In the genomic region with DNA sequence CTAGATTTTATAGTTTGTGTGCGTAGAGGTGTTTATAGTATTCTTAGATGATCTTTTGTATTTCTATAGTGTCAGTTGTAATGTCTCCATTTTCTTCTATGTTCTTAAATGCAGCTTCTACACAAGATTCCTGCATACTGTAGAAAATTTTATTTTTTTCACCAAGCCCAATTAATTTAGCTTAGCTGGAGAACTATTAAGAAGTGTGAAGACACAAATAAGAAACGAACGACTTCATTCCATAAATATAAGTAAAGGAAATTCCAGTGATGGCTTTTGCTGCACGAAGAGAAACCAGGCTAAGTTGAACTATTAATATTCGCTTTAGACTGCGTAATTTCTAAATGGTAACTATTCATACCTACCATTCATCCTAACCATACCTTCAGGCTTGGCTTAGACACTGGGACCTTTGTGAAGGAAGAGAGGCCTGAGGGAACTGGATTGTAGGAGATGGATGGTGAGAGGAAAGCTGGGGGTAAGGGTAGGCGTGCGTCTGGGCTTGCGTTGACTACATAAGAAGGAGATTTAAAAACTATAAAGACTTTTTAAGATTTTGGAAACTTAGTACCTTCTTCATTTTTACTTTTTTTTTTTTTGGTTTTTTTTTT, we compare ENCODE assay signal across 22 cellular contexts. TPM values are rescaled to one million over a fixed set of nuclear protein-coding genes. Genes with fewer than 3 reads are reported as not detected.
A peak's percentile ranks its signal among the peaks of the same experiment; 100 is the strongest.
DNase-seq lines count a peak whose midpoint lies in the region; ATAC-seq, FAIRE-seq and TF ChIP-seq lines count a peak whose summit lies in the region.
"Had no signal": no experiment of that assay in that cellular context is flagged by ENCODE, and none has a peak within 500 bp of the region (broad histone marks: within the 10 kb centered on the region; RNA-seq: fewer than 3 reads in every experiment).

No MANE protein-coding gene starts in this region.

- H3K9ac ChIP-seq in K562 (ENCODE audit: insufficient read depth in 1 of 2, low read depth in 2 of 2, low read length in 2 of 2), result no peak overlapping the region
- H3K9ac ChIP-seq: BLaER1 had no signal

- FAIRE-seq in K562 (lab: Jason Lieb, UNC), result no peak
- FAIRE-seq: D721Med, GM12891, GM19239 had no signal

- no peaks in the 10 kb centered on the region for H3K9me3 ChIP-seq in K562 (replicated peaks; ENCODE audit: control insufficient read depth, insufficient read depth, low read depth, low read length)
- H3K9me3 ChIP-seq: BE2C, BLaER1, Caco-2 had no signal

- no peaks in the 10 kb centered on the region for H4K20me1 ChIP-seq in K562 (replicated peaks; ENCODE audit: control insufficient read depth, insufficient read depth, low read length)
- no peaks in the 10 kb centered on the region; the same call in 1 of the 2 replicates for H4K20me1 ChIP-seq in GM23338 (replicated peaks; ENCODE audit: insufficient read depth)
- H4K20me1 ChIP-seq: BLaER1 had no signal

- in situ Hi-C loops in K562 (cut with MboI), result no loop called here

- H3K27me3 ChIP-seq in K562 (ENCODE audit: control insufficient read depth in 2 of 2, insufficient read depth in 2 of 2, low read length in 2 of 2), result peaks cover 3 to 8% of the 10 kb centered on the region in 2 experiments; a peak in 4 of 5 replicates
- no peaks in the 10 kb centered on the region for H3K27me3 ChIP-seq in GM23338 (ENCODE audit: insufficient read depth)
- H3K27me3 ChIP-seq: BLaER1 had no signal

- H3K9me3 Mint-ChIP-seq in GM23338, result no peaks in the 10 kb centered on the region
- H3K9me3 Mint-ChIP-seq: CD14-positive monocyte; CD4-positive, alpha-beta memory T cell; CD4-positive, CD25-positive, alpha-beta regulatory T cell; CD8-positive, alpha-beta memory T cell had no signal

- H3K4me2 ChIP-seq in K562 (ENCODE audit: insufficient read depth, low read length) (no peak overlapping the region), GM23338 (no peak overlapping the region)
- H3K4me2 ChIP-seq: BLaER1 had no signal

- no peaks in the 10 kb centered on the region for H3K79me2 ChIP-seq in K562 (ENCODE audit: control insufficient read depth, insufficient read depth, low read length)
- no peaks in the 10 kb centered on the region for H3K79me2 ChIP-seq in GM23338 (replicated peaks; ENCODE audit: insufficient read depth)

- no peaks in the 10 kb centered on the region for H3K9me1 ChIP-seq in K562 (ENCODE audit: control insufficient read depth, insufficient read depth, low read length)

- H3K36me3 Mint-ChIP-seq in GM23338 (ENCODE audit: low read depth), result no peaks in the 10 kb centered on the region
- H3K36me3 Mint-ChIP-seq: CD14-positive monocyte; CD4-positive, alpha-beta memory T cell; CD4-positive, CD25-positive, alpha-beta regulatory T cell; CD8-positive, alpha-beta memory T cell had no signal

- H3K27ac Mint-ChIP-seq in GM23338, result no peak overlapping the region
- H3K27ac Mint-ChIP-seq: CD14-positive monocyte; CD4-positive, alpha-beta memory T cell; CD4-positive, CD25-positive, alpha-beta regulatory T cell; CD8-positive, alpha-beta memory T cell had no signal

- no peaks in the 10 kb centered on the region for H3F3A ChIP-seq in GM23338 (replicated peaks; ENCODE audit: low read depth)

- no TSS peak for BruUV-seq in K562 (replicated peaks; lab: Mats Ljungman, UMichigan)

- TF ChIP-seq CTCF in K562 (IDR thresholded peaks at IDR 0.05 in 2 of 3, conservative IDR thresholded peaks at IDR 0.05 in 1 of 3; ENCODE audit: insufficient read depth in 2 of 3, low read depth in 1 of 3, low read length in 3 of 3) (no peak), GM23338 (conservative IDR thresholded peaks at IDR 0.05; ENCODE audit: low read depth in 2 of 2) (no peak)

- no peaks in the 10 kb centered on the region for H3K4me1 Mint-ChIP-seq in GM23338
- H3K4me1 Mint-ChIP-seq: CD14-positive monocyte; CD4-positive, alpha-beta memory T cell; CD4-positive, CD25-positive, alpha-beta regulatory T cell; CD8-positive, alpha-beta memory T cell had no signal

- H3K36me3 ChIP-seq in K562 (ENCODE audit: control insufficient read depth, insufficient read depth, low read length) (no peaks in the 10 kb centered on the region), GM23338 (ENCODE audit: insufficient read depth) (no peaks in the 10 kb centered on the region)
- H3K36me3 ChIP-seq: BE2C, BLaER1 had no signal

- POLR2A ChIA-PET in K562 (lab: Yijun Ruan, JAX), result interaction anchor here (0.9 to 1.0 kb wide), 3 partner anchors 11 to 53 kb away, joined by 3 to 4 read pairs (median 3); partner anchors contain the start of gene HLA-DMB

- no peak overlapping the region for H2AFZ ChIP-seq in K562 (ENCODE audit: low read depth, low read length)
- H2AFZ ChIP-seq in GM23338, result no peak overlapping the region

- H3K4me1 ChIP-seq in K562 (replicated peaks in 1 of 2; ENCODE audit: control insufficient read depth in 2 of 2, insufficient read depth in 2 of 2, low read length in 2 of 2) (no peaks in the 10 kb centered on the region), GM23338 (ENCODE audit: insufficient read depth) (no peaks in the 10 kb centered on the region)
- H3K4me1 ChIP-seq: BE2C, BLaER1, Caco-2 had no signal

- TF ChIP-seq EP300 in K562 (IDR thresholded peaks at IDR 0.05; ENCODE audit: low read length), result no peak

- TF ChIP-seq RAD21 in K562 (CRISPR knock-in tag; conservative IDR thresholded peaks at IDR 0.05 in 1 of 2, IDR thresholded peaks at IDR 0.05 in 1 of 2), result no peak

- ATAC-seq in K562 (no peak), GM23338 (no peak)

- no peak for TF ChIP-seq POLR2A in K562 (conservative IDR thresholded peaks at IDR 0.05)

- CTCF ChIA-PET in K562 (lab: Yijun Ruan, JAX; ENCODE audit: low intra/inter-chr PET ratio), result interaction anchor here (1.3 kb wide), 1 partner anchor 9 kb away, joined by 3 read pairs; no protein-coding TSS in a partner anchor

- intact Hi-C loops in K562 (cut with micrococcal nuclease), result no loop called here

- no peaks in the 10 kb centered on the region for H3K27me3 Mint-ChIP-seq in GM23338 (ENCODE audit: insufficient read depth, low read depth, poor library complexity)

- no peaks in the 10 kb centered on the region for H3K9me2 ChIP-seq in GM23338 (ENCODE audit: insufficient read depth)

- peak; percentile 70 for DNase-seq in COLO829 (ENCODE audit: low spot score)
- no peak for DNase-seq in K562 (ENCODE audit: extremely low read depth in 1 of 4, low spot score in 3 of 4)
- no peak for DNase-seq in GM23338 (ENCODE audit: low spot score)
- no peak for DNase-seq in OCI-M1 (lab: John Stamatoyannopoulos, UW)
- no peak for DNase-seq in activated CD4-positive, alpha-beta T cell treated with anti-CD3 and anti-CD28 coated beads for 4 hours
- DNase-seq: 8988T; ACHN; BE2C; C1 segment of cervical spinal cord; Caco-2; Calu3; CD4-positive, alpha-beta memory T cell; CD4-positive, CD25-positive, alpha-beta regulatory T cell; CD8-positive, alpha-beta memory T cell; DMS79 treated with DMSO at 0.1 percent for 48 hours; GF-D8 had no signal

- WGBS in K562 (ENCODE audit: insufficient coverage, low coverage, missing lambda C conversion rate), result 13% methylated on average over 9 of the region's 9 CpGs

- no peak overlapping the region for H3K4me3 ChIP-seq in K562
- no peak overlapping the region for H3K4me3 ChIP-seq in GM23338
- H3K4me3 ChIP-seq: BLaER1 had no signal

- H3K27ac ChIP-seq in K562 (ENCODE audit: extremely low read depth, low read depth, low read length) (no peak overlapping the region), GM23338 (ENCODE audit: low read depth) (no peak overlapping the region)
- H3K27ac ChIP-seq: BLaER1 had no signal

- no peak overlapping the region for H3K4me3 Mint-ChIP-seq in GM23338
- H3K4me3 Mint-ChIP-seq: CD4-positive, alpha-beta memory T cell; CD4-positive, CD25-positive, alpha-beta regulatory T cell; CD8-positive, alpha-beta memory T cell had no signal

RNA-seq across cellular contexts. Expression of gene HLA-DOA, which starts 15.9 kb away (rescaled TPM):
- not detected in 2 replicates for total RNA-seq in K562 (2011; cell fraction: chromatin; rRNA removed; ENCODE audit: low replicate concordance)
- not detected in 2 replicates for total RNA-seq in K562 (2011; cell fraction: nucleolus; rRNA removed)
- total RNA-seq in K562 (2011; cell fraction: nucleoplasm; rRNA removed), result not detected in 2 replicates
- total RNA-seq in K562 (2014; rRNA removed) (not detected in 2 replicates), K562 (2014; rRNA removed; fragmentation: Illumina TruSeq; extraction: Trizol) (not detected in 2 replicates), K562 (2015; rRNA removed; fragmentation: Illumina TruSeq; extraction: Trizol) (not detected in 2 replicates), K562 (2021) (0.07 TPM in 1 of 2 replicates, not detected in the other)
- polyA plus RNA-seq in K562 (2011; rRNA removed) (not detected in 2 replicates), K562 (2014; fragmentation: Illumina TruSeq; extraction: Trizol) (not detected in 2 replicates), K562 (2014; fragmentation: Nextera tagmentation; extraction: Ambion mirVana) (not detected), K562 (2014; rRNA removed) (not detected in 2 replicates), GM23338 (2016; fragmentation: Nextera tagmentation; extraction: Ambion mirVana) (4.8 TPM in 2 replicates)
- polyA plus RNA-seq in K562 (2011; cell fraction: cytosol; rRNA removed), result not detected in 2 replicates
- not detected in 2 replicates for polyA plus RNA-seq in K562 (2011; cell fraction: nucleus; rRNA removed)
- polyA plus RNA-seq in K562 (2012), result not detected in 2 replicates
- not detected in 2 replicates for polyA minus RNA-seq in K562 (2011; rRNA and poly(A)+ RNA removed)
- not detected in 2 replicates for polyA minus RNA-seq in K562 (2011; cell fraction: cytosol; rRNA and poly(A)+ RNA removed)
- not detected in 2 replicates for polyA minus RNA-seq in K562 (2011; cell fraction: nucleus; rRNA and poly(A)+ RNA removed)
- 30.5 and 34.2 TPM in 2 replicates for total RNA-seq in GM23338 (2014; rRNA removed; shearing (Covaris generic))
- total RNA-seq: Caco-2 had no signal
- polyA plus RNA-seq: AG04450 had no signal

RNA-seq across cellular contexts. Expression of gene BRD2, which starts 25.1 kb away (rescaled TPM):
- total RNA-seq in K562 (2011; cell fraction: chromatin; rRNA removed; ENCODE audit: low replicate concordance), result 729 and 883 TPM in 2 replicates
- total RNA-seq in K562 (2011; cell fraction: nucleolus; rRNA removed), result 319 and 374 TPM in 2 replicates
- 421 and 486 TPM in 2 replicates for total RNA-seq in K562 (2011; cell fraction: nucleoplasm; rRNA removed)
- total RNA-seq in K562 (2014; rRNA removed) (133 and 136 TPM in 2 replicates), K562 (2014; rRNA removed; fragmentation: Illumina TruSeq; extraction: Trizol) (135 and 136 TPM in 2 replicates), K562 (2015; rRNA removed; fragmentation: Illumina TruSeq; extraction: Trizol) (185 and 186 TPM in 2 replicates), K562 (2021) (173 and 181 TPM in 2 replicates)
- polyA plus RNA-seq in K562 (2011; rRNA removed) (189 and 242 TPM in 2 replicates), K562 (2014; fragmentation: Illumina TruSeq; extraction: Trizol) (211 and 252 TPM in 2 replicates), K562 (2014; fragmentation: Nextera tagmentation; extraction: Ambion mirVana) (100 to 1,000 TPM in 1 of 2 experiments, 10 to 100 TPM in 1; 19.0 to 113 TPM), K562 (2014; rRNA removed) (192 and 194 TPM in 2 replicates), GM23338 (2016; fragmentation: Nextera tagmentation; extraction: Ambion mirVana) (81.9 and 84.9 TPM in 2 replicates)
- 99.8 and 136 TPM in 2 replicates for polyA plus RNA-seq in K562 (2011; cell fraction: cytosol; rRNA removed)
- 407 and 463 TPM in 2 replicates for polyA plus RNA-seq in K562 (2011; cell fraction: nucleus; rRNA removed)
- polyA plus RNA-seq in K562 (2012), result 164 and 174 TPM in 2 replicates
- 117 and 145 TPM in 2 replicates for polyA minus RNA-seq in K562 (2011; rRNA and poly(A)+ RNA removed)
- polyA minus RNA-seq in K562 (2011; cell fraction: cytosol; rRNA and poly(A)+ RNA removed), result 73.6 and 84.6 TPM in 2 replicates
- 153 and 260 TPM in 2 replicates for polyA minus RNA-seq in K562 (2011; cell fraction: nucleus; rRNA and poly(A)+ RNA removed)
- total RNA-seq in GM23338 (2014; rRNA removed; shearing (Covaris generic)), result 169 and 182 TPM in 2 replicates

RNA-seq across cellular contexts. Expression of gene HLA-DMA, which starts 40.6 kb away (rescaled TPM):
- 0.55 and 0.81 TPM in 2 replicates for total RNA-seq in K562 (2011; cell fraction: chromatin; rRNA removed; ENCODE audit: low replicate concordance)
- 0.83 and 0.92 TPM in 2 replicates for total RNA-seq in K562 (2011; cell fraction: nucleolus; rRNA removed)
- 2.4 and 2.9 TPM in 2 replicates for total RNA-seq in K562 (2011; cell fraction: nucleoplasm; rRNA removed)
- total RNA-seq in K562 (2014; rRNA removed) (0.23 and 0.33 TPM in 2 replicates), K562 (2014; rRNA removed; fragmentation: Illumina TruSeq; extraction: Trizol) (0.29 and 0.51 TPM in 2 replicates), K562 (2015; rRNA removed; fragmentation: Illumina TruSeq; extraction: Trizol) (0.58 and 0.60 TPM in 2 replicates), K562 (2021) (0.47 and 0.75 TPM in 2 replicates)
- polyA plus RNA-seq in K562 (2011; rRNA removed) (0.13 and 0.28 TPM in 2 replicates), K562 (2014; fragmentation: Illumina TruSeq; extraction: Trizol) (0.50 and 0.83 TPM in 2 replicates), K562 (2014; fragmentation: Nextera tagmentation; extraction: Ambion mirVana) (under 1 TPM; 0.18 to 0.78 TPM), K562 (2014; rRNA removed) (0.48 and 1.7 TPM in 2 replicates), GM23338 (2016; fragmentation: Nextera tagmentation; extraction: Ambion mirVana) (6.2 and 8.1 TPM in 2 replicates)
- 0.56 and 0.73 TPM in 2 replicates for polyA plus RNA-seq in K562 (2011; cell fraction: cytosol; rRNA removed)
- 2.3 TPM in 2 replicates for polyA plus RNA-seq in K562 (2011; cell fraction: nucleus; rRNA removed)
- polyA plus RNA-seq in K562 (2012), result 0.76 and 1.1 TPM in 2 replicates
- 0.25 and 0.39 TPM in 2 replicates for polyA minus RNA-seq in K562 (2011; rRNA and poly(A)+ RNA removed)
- not detected in 2 replicates for polyA minus RNA-seq in K562 (2011; cell fraction: cytosol; rRNA and poly(A)+ RNA removed)
- polyA minus RNA-seq in K562 (2011; cell fraction: nucleus; rRNA and poly(A)+ RNA removed), result 1.8 and 2.3 TPM in 2 replicates
- total RNA-seq in GM23338 (2014; rRNA removed; shearing (Covaris generic)), result 3.5 and 5.2 TPM in 2 replicates

RNA-seq across cellular contexts. Expression of gene HLA-DMB, which starts 52.6 kb away (rescaled TPM):
- total RNA-seq in K562 (2011; cell fraction: chromatin; rRNA removed; ENCODE audit: low replicate concordance), result not detected in 2 replicates
- total RNA-seq in K562 (2011; cell fraction: nucleolus; rRNA removed), result not detected in 2 replicates
- not detected in 2 replicates for total RNA-seq in K562 (2011; cell fraction: nucleoplasm; rRNA removed)
- total RNA-seq in K562 (2014; rRNA removed), result not detected in 2 replicates
- total RNA-seq in K562 (2014; rRNA removed; fragmentation: Illumina TruSeq; extraction: Trizol), result not detected in 2 replicates
- total RNA-seq in K562 (2015; rRNA removed; fragmentation: Illumina TruSeq; extraction: Trizol), result not detected in 2 replicates
- total RNA-seq in K562 (2021), result 0.18 and 0.38 TPM in 2 replicates
- not detected in 2 replicates for polyA plus RNA-seq in K562 (2011; rRNA removed)
- not detected in 2 replicates for polyA plus RNA-seq in K562 (2011; cell fraction: cytosol; rRNA removed)
- not detected in 2 replicates for polyA plus RNA-seq in K562 (2011; cell fraction: nucleus; rRNA removed)
- not detected in 2 replicates for polyA plus RNA-seq in K562 (2012)
- not detected in 2 replicates for polyA plus RNA-seq in K562 (2014; fragmentation: Illumina TruSeq; extraction: Trizol)
- polyA plus RNA-seq in K562 (2014; fragmentation: Nextera tagmentation; extraction: Ambion mirVana), result not detected
- polyA plus RNA-seq in K562 (2014; rRNA removed), result 0.03 TPM in 1 of 2 replicates, not detected in the other
- polyA minus RNA-seq in K562 (2011; rRNA and poly(A)+ RNA removed), result not detected in 2 replicates
- not detected in 2 replicates for polyA minus RNA-seq in K562 (2011; cell fraction: cytosol; rRNA and poly(A)+ RNA removed)
- polyA minus RNA-seq in K562 (2011; cell fraction: nucleus; rRNA and poly(A)+ RNA removed), result not detected in 2 replicates
- total RNA-seq in GM23338 (2014; rRNA removed; shearing (Covaris generic)), result 1.3 and 1.6 TPM in 2 replicates
- polyA plus RNA-seq in GM23338 (2016; fragmentation: Nextera tagmentation; extraction: Ambion mirVana), result 0.70 and 1.4 TPM in 2 replicates
- total RNA-seq: Caco-2 had no signal

Comparison
In these comparisons a context has a peak if more than half of its experiments do, and no peak if none do; other contexts are left out.
1. RNA of gene HLA-DOA, which starts 15.9 kb away (total RNA-seq): 30.5 to 34.2 TPM in GM23338; 0.07 TPM in K562; every median in the first group is over 10 times any median in the second.